1 cellular context compared by ENCODE assay signal in the genomic region with DNA sequence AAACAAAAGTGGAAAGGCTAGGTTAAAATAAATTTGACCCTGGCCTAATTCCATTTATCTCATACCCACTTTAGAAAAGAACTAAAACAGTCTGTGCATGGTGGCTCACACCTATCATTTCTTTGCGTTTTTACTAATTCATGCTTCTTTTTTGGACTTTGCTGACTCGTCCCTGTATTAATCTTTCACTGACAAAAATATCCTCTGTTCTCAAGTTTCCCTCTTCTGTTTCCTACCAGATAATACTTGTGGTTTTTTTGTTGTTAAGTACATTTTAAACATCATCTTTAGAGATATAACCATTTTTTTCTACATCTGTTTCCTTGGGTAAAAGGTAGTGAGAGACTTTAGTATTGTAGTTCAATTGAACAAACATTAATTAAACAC.
A peak's percentile ranks its signal among the peaks of the same experiment; 100 is the strongest.
TF ChIP-seq lines count a peak whose summit lies in the region.

No MANE protein-coding gene starts in this region.

TF ChIP-seq in K562, 482 proteins besides CTCF, POLR2A, EP300 and RAD21 (continued from another document and continues in another):
- TF ChIP-seq, protein P1, sequence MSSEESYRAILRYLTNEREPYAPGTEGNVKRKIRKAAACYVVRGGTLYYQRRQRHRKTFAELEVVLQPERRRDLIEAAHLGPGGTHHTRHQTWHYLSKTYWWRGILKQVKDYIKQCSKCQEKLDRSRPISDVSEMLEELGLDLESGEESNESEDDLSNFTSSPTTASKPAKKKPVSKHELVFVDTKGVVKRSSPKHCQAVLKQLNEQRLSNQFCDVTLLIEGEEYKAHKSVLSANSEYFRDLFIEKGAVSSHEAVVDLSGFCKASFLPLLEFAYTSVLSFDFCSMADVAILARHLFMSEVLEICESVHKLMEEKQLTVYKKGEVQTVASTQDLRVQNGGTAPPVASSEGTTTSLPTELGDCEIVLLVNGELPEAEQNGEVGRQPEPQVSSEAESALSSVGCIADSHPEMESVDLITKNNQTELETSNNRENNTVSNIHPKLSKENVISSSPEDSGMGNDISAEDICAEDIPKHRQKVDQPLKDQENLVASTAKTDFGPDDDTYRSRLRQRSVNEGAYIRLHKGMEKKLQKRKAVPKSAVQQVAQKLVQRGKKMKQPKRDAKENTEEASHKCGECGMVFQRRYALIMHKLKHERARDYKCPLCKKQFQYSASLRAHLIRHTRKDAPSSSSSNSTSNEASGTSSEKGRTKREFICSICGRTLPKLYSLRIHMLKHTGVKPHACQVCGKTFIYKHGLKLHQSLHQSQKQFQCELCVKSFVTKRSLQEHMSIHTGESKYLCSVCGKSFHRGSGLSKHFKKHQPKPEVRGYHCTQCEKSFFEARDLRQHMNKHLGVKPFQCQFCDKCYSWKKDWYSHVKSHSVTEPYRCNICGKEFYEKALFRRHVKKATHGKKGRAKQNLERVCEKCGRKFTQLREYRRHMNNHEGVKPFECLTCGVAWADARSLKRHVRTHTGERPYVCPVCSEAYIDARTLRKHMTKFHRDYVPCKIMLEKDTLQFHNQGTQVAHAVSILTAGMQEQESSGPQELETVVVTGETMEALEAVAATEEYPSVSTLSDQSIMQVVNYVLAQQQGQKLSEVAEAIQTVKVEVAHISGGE (CRISPR knock-in tag; IDR thresholded peaks at IDR 0.05), result peak in 1 of 3 experiments; percentile 59; a peak in 1 of 6 replicates
- TF ChIP-seq HDAC6 (IDR thresholded peaks at IDR 0.05; ENCODE audit: low read depth, low read length) (no peak), RBM22 (IDR thresholded peaks at IDR 0.05; ENCODE audit: low read depth, low read length, poor library complexity, severe bottlenecking) (no peak), MEF2A (IDR thresholded peaks at IDR 0.05; ENCODE audit: control insufficient read depth, low read depth, low read length) (peak; percentile 92), EHMT2 (IDR thresholded peaks at IDR 0.05) (no peak), ATF7 (IDR thresholded peaks at IDR 0.05) (no peak), NCOR1 (IDR thresholded peaks at IDR 0.05) (peak; percentile 88), HMG20A (CRISPR knock-in tag; conservative IDR thresholded peaks at IDR 0.05) (no peak), RBFOX2 (IDR thresholded peaks at IDR 0.05; ENCODE audit: low read depth, low read length) (no peak), CREBBP (IDR thresholded peaks at IDR 0.05; ENCODE audit: low read depth, low read length) (no peak), ZKSCAN8 (CRISPR knock-in tag; IDR thresholded peaks at IDR 0.05) (0 out of 2 replicates have a peak, but pooled peaks have one; percentile 11), DIDO1 (tag; IDR thresholded peaks at IDR 0.05; ENCODE audit: low read depth) (no peak), NR4A1 (CRISPR knock-in tag; IDR thresholded peaks at IDR 0.05) (no peak), NR4A1 (tag; IDR thresholded peaks at IDR 0.05) (no peak), HNRNPL (IDR thresholded peaks at IDR 0.05; ENCODE audit: low read depth, low read length) (no peak), ZNF143 (CRISPR knock-in tag; IDR thresholded peaks at IDR 0.05) (no peak), MYC (IDR thresholded peaks at IDR 0.05; ENCODE audit: low read depth, low read length) (no peak), MYC (CRISPR knock-in tag; IDR thresholded peaks at IDR 0.05; ENCODE audit: borderline replicate concordance, low read depth) (no peak), TCF7L2 (IDR thresholded peaks at IDR 0.05; ENCODE audit: low read depth, low read length) (no peak), MTA3 (IDR thresholded peaks at IDR 0.05; ENCODE audit: borderline replicate concordance) (no peak), NR1H2 (CRISPR knock-in tag; IDR thresholded peaks at IDR 0.05) (no peak), NR2C1 (IDR thresholded peaks at IDR 0.05) (no peak), NR2C1 (tag; IDR thresholded peaks at IDR 0.05) (no peak), NFRKB (IDR thresholded peaks at IDR 0.05; ENCODE audit: low read depth) (no peak), TEAD1 (CRISPR knock-in tag; IDR thresholded peaks at IDR 0.05) (0 out of 4 replicates have a peak, but pooled peaks of 1 of the 2 experiments have one; percentile 63), ZNF124 (CRISPR knock-in tag; IDR thresholded peaks at IDR 0.05) (no peak), SP1 (CRISPR knock-in tag; IDR thresholded peaks at IDR 0.05) (no peak), MCM2 (IDR thresholded peaks at IDR 0.05; ENCODE audit: low read depth) (no peak), KAT2B (IDR thresholded peaks at IDR 0.05; ENCODE audit: low read depth, low read length) (no peak), ZNF408 (CRISPR knock-in tag; IDR thresholded peaks at IDR 0.05; ENCODE audit: low read depth) (no peak), PYGO2 (tag; IDR thresholded peaks at IDR 0.05) (no peak), ZNF75A (CRISPR knock-in tag; IDR thresholded peaks at IDR 0.05) (no peak), TAF9B (IDR thresholded peaks at IDR 0.05; ENCODE audit: partially characterized antibody) (peak; percentile 30), ZFPM2 (CRISPR knock-in tag; IDR thresholded peaks at IDR 0.05) (no peak), FOSL1 (tag; conservative IDR thresholded peaks at IDR 0.05) (peak; percentile 73)
- TF ChIP-seq, protein P2, sequence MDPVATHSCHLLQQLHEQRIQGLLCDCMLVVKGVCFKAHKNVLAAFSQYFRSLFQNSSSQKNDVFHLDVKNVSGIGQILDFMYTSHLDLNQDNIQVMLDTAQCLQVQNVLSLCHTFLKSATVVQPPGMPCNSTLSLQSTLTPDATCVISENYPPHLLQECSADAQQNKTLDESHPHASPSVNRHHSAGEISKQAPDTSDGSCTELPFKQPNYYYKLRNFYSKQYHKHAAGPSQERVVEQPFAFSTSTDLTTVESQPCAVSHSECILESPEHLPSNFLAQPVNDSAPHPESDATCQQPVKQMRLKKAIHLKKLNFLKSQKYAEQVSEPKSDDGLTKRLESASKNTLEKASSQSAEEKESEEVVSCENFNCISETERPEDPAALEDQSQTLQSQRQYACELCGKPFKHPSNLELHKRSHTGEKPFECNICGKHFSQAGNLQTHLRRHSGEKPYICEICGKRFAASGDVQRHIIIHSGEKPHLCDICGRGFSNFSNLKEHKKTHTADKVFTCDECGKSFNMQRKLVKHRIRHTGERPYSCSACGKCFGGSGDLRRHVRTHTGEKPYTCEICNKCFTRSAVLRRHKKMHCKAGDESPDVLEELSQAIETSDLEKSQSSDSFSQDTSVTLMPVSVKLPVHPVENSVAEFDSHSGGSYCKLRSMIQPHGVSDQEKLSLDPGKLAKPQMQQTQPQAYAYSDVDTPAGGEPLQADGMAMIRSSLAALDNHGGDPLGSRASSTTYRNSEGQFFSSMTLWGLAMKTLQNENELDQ (CRISPR knock-in tag; IDR thresholded peaks at IDR 0.05; ENCODE audit: borderline replicate concordance), result no peak
- TF ChIP-seq, protein P3, sequence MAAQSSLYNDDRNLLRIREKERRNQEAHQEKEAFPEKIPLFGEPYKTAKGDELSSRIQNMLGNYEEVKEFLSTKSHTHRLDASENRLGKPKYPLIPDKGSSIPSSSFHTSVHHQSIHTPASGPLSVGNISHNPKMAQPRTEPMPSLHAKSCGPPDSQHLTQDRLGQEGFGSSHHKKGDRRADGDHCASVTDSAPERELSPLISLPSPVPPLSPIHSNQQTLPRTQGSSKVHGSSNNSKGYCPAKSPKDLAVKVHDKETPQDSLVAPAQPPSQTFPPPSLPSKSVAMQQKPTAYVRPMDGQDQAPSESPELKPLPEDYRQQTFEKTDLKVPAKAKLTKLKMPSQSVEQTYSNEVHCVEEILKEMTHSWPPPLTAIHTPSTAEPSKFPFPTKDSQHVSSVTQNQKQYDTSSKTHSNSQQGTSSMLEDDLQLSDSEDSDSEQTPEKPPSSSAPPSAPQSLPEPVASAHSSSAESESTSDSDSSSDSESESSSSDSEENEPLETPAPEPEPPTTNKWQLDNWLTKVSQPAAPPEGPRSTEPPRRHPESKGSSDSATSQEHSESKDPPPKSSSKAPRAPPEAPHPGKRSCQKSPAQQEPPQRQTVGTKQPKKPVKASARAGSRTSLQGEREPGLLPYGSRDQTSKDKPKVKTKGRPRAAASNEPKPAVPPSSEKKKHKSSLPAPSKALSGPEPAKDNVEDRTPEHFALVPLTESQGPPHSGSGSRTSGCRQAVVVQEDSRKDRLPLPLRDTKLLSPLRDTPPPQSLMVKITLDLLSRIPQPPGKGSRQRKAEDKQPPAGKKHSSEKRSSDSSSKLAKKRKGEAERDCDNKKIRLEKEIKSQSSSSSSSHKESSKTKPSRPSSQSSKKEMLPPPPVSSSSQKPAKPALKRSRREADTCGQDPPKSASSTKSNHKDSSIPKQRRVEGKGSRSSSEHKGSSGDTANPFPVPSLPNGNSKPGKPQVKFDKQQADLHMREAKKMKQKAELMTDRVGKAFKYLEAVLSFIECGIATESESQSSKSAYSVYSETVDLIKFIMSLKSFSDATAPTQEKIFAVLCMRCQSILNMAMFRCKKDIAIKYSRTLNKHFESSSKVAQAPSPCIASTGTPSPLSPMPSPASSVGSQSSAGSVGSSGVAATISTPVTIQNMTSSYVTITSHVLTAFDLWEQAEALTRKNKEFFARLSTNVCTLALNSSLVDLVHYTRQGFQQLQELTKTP (IDR thresholded peaks at IDR 0.05; ENCODE audit: low read depth in 1 of 2, partially characterized antibody in 2 of 2), result peak in 1 of 2 experiments; percentile 52
- TF ChIP-seq, protein P4, sequence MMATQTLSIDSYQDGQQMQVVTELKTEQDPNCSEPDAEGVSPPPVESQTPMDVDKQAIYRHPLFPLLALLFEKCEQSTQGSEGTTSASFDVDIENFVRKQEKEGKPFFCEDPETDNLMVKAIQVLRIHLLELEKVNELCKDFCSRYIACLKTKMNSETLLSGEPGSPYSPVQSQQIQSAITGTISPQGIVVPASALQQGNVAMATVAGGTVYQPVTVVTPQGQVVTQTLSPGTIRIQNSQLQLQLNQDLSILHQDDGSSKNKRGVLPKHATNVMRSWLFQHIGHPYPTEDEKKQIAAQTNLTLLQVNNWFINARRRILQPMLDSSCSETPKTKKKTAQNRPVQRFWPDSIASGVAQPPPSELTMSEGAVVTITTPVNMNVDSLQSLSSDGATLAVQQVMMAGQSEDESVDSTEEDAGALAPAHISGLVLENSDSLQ (IDR thresholded peaks at IDR 0.05), result peak; percentile 62
- TF ChIP-seq, protein P5, sequence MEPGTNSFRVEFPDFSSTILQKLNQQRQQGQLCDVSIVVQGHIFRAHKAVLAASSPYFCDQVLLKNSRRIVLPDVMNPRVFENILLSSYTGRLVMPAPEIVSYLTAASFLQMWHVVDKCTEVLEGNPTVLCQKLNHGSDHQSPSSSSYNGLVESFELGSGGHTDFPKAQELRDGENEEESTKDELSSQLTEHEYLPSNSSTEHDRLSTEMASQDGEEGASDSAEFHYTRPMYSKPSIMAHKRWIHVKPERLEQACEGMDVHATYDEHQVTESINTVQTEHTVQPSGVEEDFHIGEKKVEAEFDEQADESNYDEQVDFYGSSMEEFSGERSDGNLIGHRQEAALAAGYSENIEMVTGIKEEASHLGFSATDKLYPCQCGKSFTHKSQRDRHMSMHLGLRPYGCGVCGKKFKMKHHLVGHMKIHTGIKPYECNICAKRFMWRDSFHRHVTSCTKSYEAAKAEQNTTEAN (CRISPR knock-in tag; IDR thresholded peaks at IDR 0.05), result 0 out of 2 replicates have a peak, but pooled peaks have one; percentile 48
- TF ChIP-seq, protein P6, sequence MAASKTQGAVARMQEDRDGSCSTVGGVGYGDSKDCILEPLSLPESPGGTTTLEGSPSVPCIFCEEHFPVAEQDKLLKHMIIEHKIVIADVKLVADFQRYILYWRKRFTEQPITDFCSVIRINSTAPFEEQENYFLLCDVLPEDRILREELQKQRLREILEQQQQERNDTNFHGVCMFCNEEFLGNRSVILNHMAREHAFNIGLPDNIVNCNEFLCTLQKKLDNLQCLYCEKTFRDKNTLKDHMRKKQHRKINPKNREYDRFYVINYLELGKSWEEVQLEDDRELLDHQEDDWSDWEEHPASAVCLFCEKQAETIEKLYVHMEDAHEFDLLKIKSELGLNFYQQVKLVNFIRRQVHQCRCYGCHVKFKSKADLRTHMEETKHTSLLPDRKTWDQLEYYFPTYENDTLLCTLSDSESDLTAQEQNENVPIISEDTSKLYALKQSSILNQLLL (CRISPR knock-in tag; IDR thresholded peaks at IDR 0.05; ENCODE audit: borderline replicate concordance), result no peak
- TF ChIP-seq, protein P7, sequence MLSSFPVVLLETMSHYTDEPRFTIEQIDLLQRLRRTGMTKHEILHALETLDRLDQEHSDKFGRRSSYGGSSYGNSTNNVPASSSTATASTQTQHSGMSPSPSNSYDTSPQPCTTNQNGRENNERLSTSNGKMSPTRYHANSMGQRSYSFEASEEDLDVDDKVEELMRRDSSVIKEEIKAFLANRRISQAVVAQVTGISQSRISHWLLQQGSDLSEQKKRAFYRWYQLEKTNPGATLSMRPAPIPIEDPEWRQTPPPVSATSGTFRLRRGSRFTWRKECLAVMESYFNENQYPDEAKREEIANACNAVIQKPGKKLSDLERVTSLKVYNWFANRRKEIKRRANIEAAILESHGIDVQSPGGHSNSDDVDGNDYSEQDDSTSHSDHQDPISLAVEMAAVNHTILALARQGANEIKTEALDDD (IDR thresholded peaks at IDR 0.05), result no peak
- TF ChIP-seq, protein P8, sequence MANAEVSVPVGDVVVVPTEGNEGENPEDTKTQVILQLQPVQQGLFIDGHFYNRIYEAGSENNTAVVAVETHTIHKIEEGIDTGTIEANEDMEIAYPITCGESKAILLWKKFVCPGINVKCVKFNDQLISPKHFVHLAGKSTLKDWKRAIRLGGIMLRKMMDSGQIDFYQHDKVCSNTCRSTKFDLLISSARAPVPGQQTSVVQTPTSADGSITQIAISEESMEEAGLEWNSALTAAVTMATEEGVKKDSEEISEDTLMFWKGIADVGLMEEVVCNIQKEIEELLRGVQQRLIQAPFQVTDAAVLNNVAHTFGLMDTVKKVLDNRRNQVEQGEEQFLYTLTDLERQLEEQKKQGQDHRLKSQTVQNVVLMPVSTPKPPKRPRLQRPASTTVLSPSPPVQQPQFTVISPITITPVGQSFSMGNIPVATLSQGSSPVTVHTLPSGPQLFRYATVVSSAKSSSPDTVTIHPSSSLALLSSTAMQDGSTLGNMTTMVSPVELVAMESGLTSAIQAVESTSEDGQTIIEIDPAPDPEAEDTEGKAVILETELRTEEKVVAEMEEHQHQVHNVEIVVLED (CRISPR knock-in tag; IDR thresholded peaks at IDR 0.05), result no peak
- TF ChIP-seq, protein P9, sequence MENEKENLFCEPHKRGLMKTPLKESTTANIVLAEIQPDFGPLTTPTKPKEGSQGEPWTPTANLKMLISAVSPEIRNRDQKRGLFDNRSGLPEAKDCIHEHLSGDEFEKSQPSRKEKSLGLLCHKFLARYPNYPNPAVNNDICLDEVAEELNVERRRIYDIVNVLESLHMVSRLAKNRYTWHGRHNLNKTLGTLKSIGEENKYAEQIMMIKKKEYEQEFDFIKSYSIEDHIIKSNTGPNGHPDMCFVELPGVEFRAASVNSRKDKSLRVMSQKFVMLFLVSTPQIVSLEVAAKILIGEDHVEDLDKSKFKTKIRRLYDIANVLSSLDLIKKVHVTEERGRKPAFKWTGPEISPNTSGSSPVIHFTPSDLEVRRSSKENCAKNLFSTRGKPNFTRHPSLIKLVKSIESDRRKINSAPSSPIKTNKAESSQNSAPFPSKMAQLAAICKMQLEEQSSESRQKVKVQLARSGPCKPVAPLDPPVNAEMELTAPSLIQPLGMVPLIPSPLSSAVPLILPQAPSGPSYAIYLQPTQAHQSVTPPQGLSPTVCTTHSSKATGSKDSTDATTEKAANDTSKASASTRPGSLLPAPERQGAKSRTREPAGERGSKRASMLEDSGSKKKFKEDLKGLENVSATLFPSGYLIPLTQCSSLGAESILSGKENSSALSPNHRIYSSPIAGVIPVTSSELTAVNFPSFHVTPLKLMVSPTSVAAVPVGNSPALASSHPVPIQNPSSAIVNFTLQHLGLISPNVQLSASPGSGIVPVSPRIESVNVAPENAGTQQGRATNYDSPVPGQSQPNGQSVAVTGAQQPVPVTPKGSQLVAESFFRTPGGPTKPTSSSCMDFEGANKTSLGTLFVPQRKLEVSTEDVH (IDR thresholded peaks at IDR 0.05; ENCODE audit: low read depth, partially characterized antibody), result no peak
